1 cellular context compared by ENCODE assay signal in the genomic region with DNA sequence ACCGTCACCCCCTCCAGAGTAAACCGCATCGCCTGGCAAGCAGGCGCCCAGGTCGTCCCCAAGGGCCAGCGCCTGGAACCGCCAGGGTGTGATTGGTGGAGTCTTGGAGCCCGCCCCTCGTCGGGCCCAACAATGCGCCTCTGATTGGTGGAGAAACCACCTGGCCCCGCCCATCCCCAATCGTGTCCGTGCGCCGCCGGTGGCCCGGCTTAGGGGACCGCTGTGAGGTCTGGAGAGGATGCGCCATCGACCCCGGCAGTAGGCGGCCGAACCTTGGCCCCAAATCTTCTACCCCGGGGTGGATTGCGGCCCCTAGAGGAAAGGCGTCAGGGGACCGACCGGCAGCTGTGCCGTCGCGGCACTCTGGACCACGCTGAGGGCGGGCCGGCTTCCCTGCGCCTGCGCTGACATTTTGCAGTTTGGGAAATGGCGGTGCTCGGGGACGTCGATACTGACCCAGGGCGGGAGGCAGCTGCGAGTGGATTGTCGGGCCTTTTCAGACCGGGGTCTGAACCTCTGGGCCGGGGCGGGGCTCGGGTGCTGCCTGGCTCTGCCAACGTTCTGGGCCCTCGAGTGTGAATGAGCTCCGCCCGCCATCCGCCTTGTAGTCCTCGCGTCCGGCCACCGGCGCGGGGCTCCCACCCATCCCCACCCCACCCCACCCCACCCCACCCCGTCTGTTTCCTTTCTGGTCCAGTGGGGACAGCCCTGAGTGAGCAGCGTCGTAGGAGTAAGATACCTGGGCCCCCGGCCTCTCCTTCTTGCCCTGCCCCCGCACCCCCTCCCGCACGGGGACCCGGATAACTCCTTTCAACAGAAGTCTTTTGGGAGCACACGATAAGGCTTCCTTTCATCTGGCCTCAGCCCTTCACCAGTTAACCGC.
TF ChIP-seq lines count a peak whose summit lies in the region.

No MANE protein-coding gene starts in this region.

TF ChIP-seq in WTC11, 78 proteins besides CTCF, POLR2A, EP300 and RAD21 (continued from another document):
- peak; percentile 94 for TF ChIP-seq ZNF532 (CRISPR knock-in tag; IDR thresholded peaks at IDR 0.05; ENCODE audit: borderline replicate concordance)
- TF ChIP-seq NFYB (CRISPR knock-in tag; conservative IDR thresholded peaks at IDR 0.05; ENCODE audit: low read depth), result peak; percentile 89
- TF ChIP-seq ZBTB43 (CRISPR knock-in tag; IDR thresholded peaks at IDR 0.05), result no peak
- TF ChIP-seq MLX (CRISPR knock-in tag; IDR thresholded peaks at IDR 0.05), result no peak
- peak; percentile 93 for TF ChIP-seq FOXP1 (CRISPR knock-in tag; IDR thresholded peaks at IDR 0.05; ENCODE audit: borderline replicate concordance)
- TF ChIP-seq ZNF512 (CRISPR knock-in tag; IDR thresholded peaks at IDR 0.05; ENCODE audit: borderline replicate concordance), result no peak
- TF ChIP-seq SP1 (CRISPR knock-in tag; conservative IDR thresholded peaks at IDR 0.05), result peak; percentile 71
- TF ChIP-seq, protein P1, sequence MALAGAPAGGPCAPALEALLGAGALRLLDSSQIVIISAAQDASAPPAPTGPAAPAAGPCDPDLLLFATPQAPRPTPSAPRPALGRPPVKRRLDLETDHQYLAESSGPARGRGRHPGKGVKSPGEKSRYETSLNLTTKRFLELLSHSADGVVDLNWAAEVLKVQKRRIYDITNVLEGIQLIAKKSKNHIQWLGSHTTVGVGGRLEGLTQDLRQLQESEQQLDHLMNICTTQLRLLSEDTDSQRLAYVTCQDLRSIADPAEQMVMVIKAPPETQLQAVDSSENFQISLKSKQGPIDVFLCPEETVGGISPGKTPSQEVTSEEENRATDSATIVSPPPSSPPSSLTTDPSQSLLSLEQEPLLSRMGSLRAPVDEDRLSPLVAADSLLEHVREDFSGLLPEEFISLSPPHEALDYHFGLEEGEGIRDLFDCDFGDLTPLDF (CRISPR knock-in tag; IDR thresholded peaks at IDR 0.05), result no peak
- peak; percentile 29; the same call in 1 of the 2 replicates for TF ChIP-seq GABPB1 (CRISPR knock-in tag; IDR thresholded peaks at IDR 0.05)
- TF ChIP-seq NR3C1 (CRISPR knock-in tag; conservative IDR thresholded peaks at IDR 0.05; ENCODE audit: low read depth), result no peak
- TF ChIP-seq, protein P2, sequence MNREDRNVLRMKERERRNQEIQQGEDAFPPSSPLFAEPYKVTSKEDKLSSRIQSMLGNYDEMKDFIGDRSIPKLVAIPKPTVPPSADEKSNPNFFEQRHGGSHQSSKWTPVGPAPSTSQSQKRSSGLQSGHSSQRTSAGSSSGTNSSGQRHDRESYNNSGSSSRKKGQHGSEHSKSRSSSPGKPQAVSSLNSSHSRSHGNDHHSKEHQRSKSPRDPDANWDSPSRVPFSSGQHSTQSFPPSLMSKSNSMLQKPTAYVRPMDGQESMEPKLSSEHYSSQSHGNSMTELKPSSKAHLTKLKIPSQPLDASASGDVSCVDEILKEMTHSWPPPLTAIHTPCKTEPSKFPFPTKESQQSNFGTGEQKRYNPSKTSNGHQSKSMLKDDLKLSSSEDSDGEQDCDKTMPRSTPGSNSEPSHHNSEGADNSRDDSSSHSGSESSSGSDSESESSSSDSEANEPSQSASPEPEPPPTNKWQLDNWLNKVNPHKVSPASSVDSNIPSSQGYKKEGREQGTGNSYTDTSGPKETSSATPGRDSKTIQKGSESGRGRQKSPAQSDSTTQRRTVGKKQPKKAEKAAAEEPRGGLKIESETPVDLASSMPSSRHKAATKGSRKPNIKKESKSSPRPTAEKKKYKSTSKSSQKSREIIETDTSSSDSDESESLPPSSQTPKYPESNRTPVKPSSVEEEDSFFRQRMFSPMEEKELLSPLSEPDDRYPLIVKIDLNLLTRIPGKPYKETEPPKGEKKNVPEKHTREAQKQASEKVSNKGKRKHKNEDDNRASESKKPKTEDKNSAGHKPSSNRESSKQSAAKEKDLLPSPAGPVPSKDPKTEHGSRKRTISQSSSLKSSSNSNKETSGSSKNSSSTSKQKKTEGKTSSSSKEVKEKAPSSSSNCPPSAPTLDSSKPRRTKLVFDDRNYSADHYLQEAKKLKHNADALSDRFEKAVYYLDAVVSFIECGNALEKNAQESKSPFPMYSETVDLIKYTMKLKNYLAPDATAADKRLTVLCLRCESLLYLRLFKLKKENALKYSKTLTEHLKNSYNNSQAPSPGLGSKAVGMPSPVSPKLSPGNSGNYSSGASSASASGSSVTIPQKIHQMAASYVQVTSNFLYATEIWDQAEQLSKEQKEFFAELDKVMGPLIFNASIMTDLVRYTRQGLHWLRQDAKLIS (CRISPR knock-in tag; IDR thresholded peaks at IDR 0.05; ENCODE audit: borderline replicate concordance), result no peak
- no peak for TF ChIP-seq ZNF671 (CRISPR knock-in tag; IDR thresholded peaks at IDR 0.05)
- no peak for TF ChIP-seq CBFB (CRISPR knock-in tag; IDR thresholded peaks at IDR 0.05; ENCODE audit: low read depth)
- TF ChIP-seq ZNF425 (CRISPR knock-in tag; conservative IDR thresholded peaks at IDR 0.05), result peak; percentile 56; the same call in 1 of the 2 replicates
- no peak for TF ChIP-seq ZNF121 (CRISPR knock-in tag; IDR thresholded peaks at IDR 0.05)
- TF ChIP-seq JAZF1 (CRISPR knock-in tag; IDR thresholded peaks at IDR 0.05), result peak; percentile 75
